ENCODE assay signal across 8 cellular contexts in genomic region chr5:40486437-40487270, GRCh38.
DNase-seq lines count a peak whose midpoint lies in the region; ATAC-seq and TF ChIP-seq lines count a peak whose summit lies in the region.

No MANE protein-coding gene starts in this region.

- H3K4me1 ChIP-seq in PC-9 (replicated peaks; ENCODE audit: insufficient read depth): peaks cover 12% of the 10 kb centered on the region

- no peaks in the 10 kb centered on the region for H3K27me3 Mint-ChIP-seq in glutamatergic neuron (ENCODE audit: unreplicated experiment)

- no TSS peak for BruUV-seq in PC-9 (replicated peaks; lab: Mats Ljungman, UMichigan)

- no peak overlapping the region for H3K4me3 ChIP-seq in PC-9

- H3K9me3 Mint-ChIP-seq in glutamatergic neuron (ENCODE audit: unreplicated experiment): no peaks in the 10 kb centered on the region

- H3K27me3 ChIP-seq in PC-9 (ENCODE audit: insufficient read depth, low read depth): no peaks in the 10 kb centered on the region

- no peaks in the 10 kb centered on the region for H3K36me3 Mint-ChIP-seq in glutamatergic neuron (ENCODE audit: unreplicated experiment)

- TF ChIP-seq CTCF in PC-9 (conservative IDR thresholded peaks at IDR 0.05): no peak
- no peak for TF ChIP-seq CTCF in glutamatergic neuron (IDR thresholded peaks at IDR 0.05; ENCODE audit: partially characterized antibody, unreplicated experiment)

- H3K9me3 ChIP-seq in PC-9 (ENCODE audit: insufficient read depth, low read depth): peaks cover 10% of the 10 kb centered on the region; the same call in 1 of the 2 replicates

- no peak overlapping the region for H3K27ac Mint-ChIP-seq in glutamatergic neuron (ENCODE audit: unreplicated experiment)

- H3K79me2 ChIP-seq in PC-9 (ENCODE audit: low read depth): no peaks in the 10 kb centered on the region

- no peaks in the 10 kb centered on the region for H3K4me1 Mint-ChIP-seq in glutamatergic neuron (ENCODE audit: low read depth, unreplicated experiment)

- CTCF ChIA-PET in PC-9 (lab: Charles Lee): interaction anchor here (0.6 kb wide), 1 partner anchor 1044 kb away, joined by 3 read pairs; no protein-coding TSS in a partner anchor

- no peak overlapping the region for H3K27ac ChIP-seq in PC-9

- DNase-seq in PC-9 (peak in 1 of 2 experiments; percentile 40), renal cortical epithelial cell (ENCODE audit: low read depth) (peak; percentile 14), RPMI8226 (no peak), SHP77 treated with DMSO at 0.1 percent for 48 hours (lab: John Stamatoyannopoulos, UW) (no peak), glutamatergic neuron (no peak)
- peak; percentile 21 for DNase-seq in activated T-helper 9 cell treated with anti-CD3 and anti-CD28 coated beads, Interleukin-2, amount 50 U/mL, for 16 hours (ENCODE audit: low read depth)

- no peak overlapping the region for H2AFZ ChIP-seq in PC-9

- H3K4me3 Mint-ChIP-seq in glutamatergic neuron (ENCODE audit: unreplicated experiment): no peak overlapping the region

- no peaks in the 10 kb centered on the region for H4K20me1 ChIP-seq in PC-9 (ENCODE audit: insufficient read depth)

- no peaks in the 10 kb centered on the region for H3K9me2 ChIP-seq in PC-9 (ENCODE audit: insufficient read depth)

- H3K36me3 ChIP-seq in PC-9 (ENCODE audit: low read depth): no peaks in the 10 kb centered on the region

- peak; percentile 56 for ATAC-seq in GM18508 (IDR thresholded peaks at IDR 0.05; ENCODE audit: insufficient read depth, unreplicated experiment)
- peak; percentile 44 for ATAC-seq in HG02885 (IDR thresholded peaks at IDR 0.05; ENCODE audit: poor library complexity, unreplicated experiment)

- peak overlapping the region; percentile 0; the same call in 1 of the 2 replicates for H3K4me2 ChIP-seq in PC-9

- POLR2A ChIA-PET in PC-9 (lab: Charles Lee; ENCODE audit: unreplicated experiment): interaction anchor here (0.5 kb wide), 1 partner anchor 9 kb away, joined by 4 read pairs; no protein-coding TSS in a partner anchor

- intact Hi-C loops in PC-9 (cut with micrococcal nuclease; ENCODE audit: unreplicated experiment): no loop called here

- no peaks in the 10 kb centered on the region for H3F3A ChIP-seq in PC-9 (ENCODE audit: insufficient read depth, low read depth)

Comparison
In these comparisons a context has a peak if more than half of its experiments do, and no peak if none do; other contexts are left out.
1. DNase-seq: peak in activated T-helper 9 cell treated with anti-CD3 and anti-CD28 coated beads, Interleukin-2, amount 50 U/mL, for 16 hours (single experiment) and renal cortical epithelial cell (single experiment); none in RPMI8226 (single experiment), SHP77 treated with DMSO at 0.1 percent for 48 hours (single experiment) and glutamatergic neuron (single experiment).